ENCODE assay signal across 12 cellular contexts in the genomic region with DNA sequence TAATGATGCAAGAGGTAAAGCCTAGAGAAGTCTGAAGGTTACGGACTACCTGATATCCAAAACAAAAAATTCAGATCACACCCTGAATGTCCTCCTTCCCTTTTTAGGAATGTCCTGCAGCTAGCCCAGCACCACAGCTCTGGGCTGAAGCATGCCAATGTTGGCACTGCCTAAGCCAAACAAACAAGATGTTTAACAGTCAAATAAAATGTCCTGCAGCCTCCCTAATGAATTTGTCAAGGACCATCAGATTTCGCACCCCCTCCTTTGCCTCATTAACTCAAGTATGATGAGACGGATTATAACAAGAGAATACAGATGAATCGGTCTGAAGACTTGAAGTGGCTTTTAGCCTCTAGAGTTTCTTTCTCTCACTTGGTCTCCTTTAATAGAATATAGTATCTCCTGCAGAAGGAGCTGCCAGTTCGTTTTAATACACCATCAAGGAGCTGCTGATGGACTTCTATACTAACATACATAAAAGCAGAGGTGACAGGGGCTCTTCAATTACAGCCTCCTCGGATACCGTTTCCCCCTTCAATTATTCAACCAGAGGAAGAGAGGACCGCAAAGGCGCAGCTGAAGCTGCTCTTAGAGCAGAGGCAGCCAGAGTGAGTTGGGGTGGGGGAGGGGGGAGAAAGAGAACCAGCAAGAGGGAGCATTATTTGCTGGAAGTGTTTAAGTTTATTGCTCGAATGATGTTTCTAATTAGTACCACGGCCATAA. TPM values are rescaled to one million over a fixed set of nuclear protein-coding genes. Genes with fewer than 3 reads are reported as not detected.
A peak's percentile ranks its signal among the peaks of the same experiment; 100 is the strongest.
DNase-seq lines count a peak whose midpoint lies in the region; ATAC-seq and TF ChIP-seq lines count a peak whose summit lies in the region.
"Had no signal": no experiment of that assay in that cellular context is flagged by ENCODE, and none has a peak within 500 bp of the region (broad histone marks: within the 10 kb centered on the region; RNA-seq: fewer than 3 reads in every experiment).

No MANE protein-coding gene starts in this region.

- DNase-seq in GM20000 (ENCODE audit: low spot score) (peak; percentile 16), NCI-H2227 (lab: John Stamatoyannopoulos, UW; ENCODE audit: unreplicated experiment) (peak; percentile 20), fibroblast of lung (ENCODE audit: low read depth in 2 of 2) (peak; percentile 55 to 66), trophoblast cell (no peak), C1 segment of cervical spinal cord (lab: John Stamatoyannopoulos, UW) (no peak)
- no peak for DNase-seq in natural killer cell treated with Interleukin-12 subunit alpha and Interleukin-12 subunit beta and Interleukin-15 and Interleukin-18, amount 100 ng/mL, for 72 hours (ENCODE audit: low spot score)
- DNase-seq: activated CD8-positive, alpha-beta memory T cell treated with anti-CD3 and anti-CD28 coated beads for 24 hours; stimulated activated naive B cell treated with anti-CD40 and anti-IgM and Interleukin-4, amounts not matched to agents 10 μg/mL and 1 μg/mL and 100 μg/mL, for 72 hours had no signal

- no CpG with 5 or more reads among the region's 11 CpGs for WGBS in trophoblast cell (ENCODE audit: extremely low coverage, insufficient coverage, insufficient read length)

- no peak overlapping the region for H2BK5ac ChIP-seq in trophoblast cell (ENCODE audit: low read depth, low read length, poor library complexity)

- no peaks in the 10 kb centered on the region for H3K4me1 ChIP-seq in fibroblast of lung (ENCODE audit: control insufficient read depth, extremely low read depth, insufficient read depth, low read length)
- H3K4me1 ChIP-seq in trophoblast cell (ENCODE audit: control insufficient read depth in 1 of 2, insufficient read depth in 2 of 2, low read length in 2 of 2): peaks cover 8 to 16% of the 10 kb centered on the region in 2 experiments
- H3K4me1 ChIP-seq: parathyroid adenoma had no signal

- H2AFZ ChIP-seq in fibroblast of lung (ENCODE audit: low read length): no peak overlapping the region
- no peak overlapping the region for H2AFZ ChIP-seq in trophoblast cell (ENCODE audit: insufficient read depth, low read length, poor library complexity)
- H2AFZ ChIP-seq: parathyroid adenoma had no signal

- H2BK12ac ChIP-seq in trophoblast cell (ENCODE audit: low read length): no peak overlapping the region

- H3K9me3 ChIP-seq in fibroblast of lung (ENCODE audit: control insufficient read depth, insufficient read depth, low read depth, low read length): no peaks in the 10 kb centered on the region
- no peaks in the 10 kb centered on the region for H3K9me3 ChIP-seq in trophoblast cell (ENCODE audit: insufficient read depth, low read depth, low read length)

- H3K14ac ChIP-seq in trophoblast cell (ENCODE audit: low read length): no peak overlapping the region

- H3K4me1 Mint-ChIP-seq in natural killer cell treated with Interleukin-12 subunit alpha and Interleukin-12 subunit beta and Interleukin-15 and Interleukin-18, amount 100 ng/mL, for 72 hours (ENCODE audit: low read depth in 2 of 2): peaks cover 0 to 2% of the 10 kb centered on the region in 2 donors
- H3K4me1 Mint-ChIP-seq: stimulated activated naive B cell treated with anti-CD40 and anti-IgM and Interleukin-4, amounts not matched to agents 10 μg/mL and 1 μg/mL and 100 μg/mL, for 72 hours had no signal

- no peak overlapping the region for H3K27ac ChIP-seq in fibroblast of lung (ENCODE audit: insufficient read depth, low read length)
- no peak overlapping the region for H3K27ac ChIP-seq in trophoblast cell (ENCODE audit: low read depth, low read length)
- H3K27ac ChIP-seq: parathyroid adenoma had no signal

- H3K36me3 Mint-ChIP-seq in natural killer cell treated with Interleukin-12 subunit alpha and Interleukin-12 subunit beta and Interleukin-15 and Interleukin-18, amount 100 ng/mL, for 72 hours: peaks cover 8% of the 10 kb centered on the region

- no peaks in the 10 kb centered on the region for H3K27me3 Mint-ChIP-seq in natural killer cell treated with Interleukin-12 subunit alpha and Interleukin-12 subunit beta and Interleukin-15 and Interleukin-18, amount 100 ng/mL, for 72 hours
- H3K27me3 Mint-ChIP-seq: dendritic cell treated with granulocyte-macrophage colony-stimulating factor and Interleukin-4, amounts not matched to agents 40 ng/mL and 50 ng/mL, for 4 days; stimulated activated naive B cell treated with anti-CD40 and anti-IgM and Interleukin-4, amounts not matched to agents 10 μg/mL and 1 μg/mL and 100 μg/mL, for 72 hours had no signal

- no peak overlapping the region for H3K4me3 Mint-ChIP-seq in natural killer cell treated with Interleukin-12 subunit alpha and Interleukin-12 subunit beta and Interleukin-15 and Interleukin-18, amount 100 ng/mL, for 72 hours
- H3K4me3 Mint-ChIP-seq: dendritic cell treated with granulocyte-macrophage colony-stimulating factor and Interleukin-4, amounts not matched to agents 40 ng/mL and 50 ng/mL, for 4 days; stimulated activated naive B cell treated with anti-CD40 and anti-IgM and Interleukin-4, amounts not matched to agents 10 μg/mL and 1 μg/mL and 100 μg/mL, for 72 hours had no signal

- H3K4ac ChIP-seq in trophoblast cell (ENCODE audit: low read depth, low read length): no peak overlapping the region

- H3K79me2 ChIP-seq in fibroblast of lung (ENCODE audit: control insufficient read depth, insufficient read depth, low read length) (no peaks in the 10 kb centered on the region), trophoblast cell (ENCODE audit: control insufficient read depth, insufficient read depth, low read length, poor library complexity) (no peaks in the 10 kb centered on the region)
- H3K79me2 ChIP-seq: parathyroid adenoma had no signal

- TF ChIP-seq CTCF in GM20000 (IDR thresholded peaks at IDR 0.05; ENCODE audit: extremely low read depth, missing control alignments): no peak
- no peak for TF ChIP-seq CTCF in fibroblast of lung (conservative IDR thresholded peaks at IDR 0.05 in 1 of 2, IDR thresholded peaks at IDR 0.05 in 1 of 2; ENCODE audit: low read depth in 1 of 2, low read length in 2 of 2)

- no peaks in the 10 kb centered on the region for H3K9me3 Mint-ChIP-seq in natural killer cell treated with Interleukin-12 subunit alpha and Interleukin-12 subunit beta and Interleukin-15 and Interleukin-18, amount 100 ng/mL, for 72 hours

- H2AK5ac ChIP-seq in trophoblast cell (ENCODE audit: low read length): no peak overlapping the region

- no peak overlapping the region for H3K9ac ChIP-seq in fibroblast of lung (ENCODE audit: insufficient read depth, low read length)
- H3K9ac ChIP-seq in trophoblast cell (ENCODE audit: low read length): no peak overlapping the region
- H3K9ac ChIP-seq: parathyroid adenoma had no signal

- no peak overlapping the region for H4K12ac ChIP-seq in trophoblast cell (ENCODE audit: low read depth, low read length)

- no peak overlapping the region for H3K23ac ChIP-seq in trophoblast cell (ENCODE audit: low read length)

- H3K18ac ChIP-seq in trophoblast cell (ENCODE audit: low read length): no peak overlapping the region

- H3K27me3 ChIP-seq in fibroblast of lung (ENCODE audit: control insufficient read depth, insufficient read depth, low read length): no peaks in the 10 kb centered on the region
- H3K27me3 ChIP-seq in trophoblast cell (ENCODE audit: insufficient read depth, low read length): peaks cover 18% of the 10 kb centered on the region

- H3K27ac Mint-ChIP-seq in natural killer cell treated with Interleukin-12 subunit alpha and Interleukin-12 subunit beta and Interleukin-15 and Interleukin-18, amount 100 ng/mL, for 72 hours: no peak overlapping the region
- H3K27ac Mint-ChIP-seq: dendritic cell treated with granulocyte-macrophage colony-stimulating factor and Interleukin-4, amounts not matched to agents 40 ng/mL and 50 ng/mL, for 4 days; stimulated activated naive B cell treated with anti-CD40 and anti-IgM and Interleukin-4, amounts not matched to agents 10 μg/mL and 1 μg/mL and 100 μg/mL, for 72 hours had no signal

- no peaks in the 10 kb centered on the region for H3K79me1 ChIP-seq in trophoblast cell (ENCODE audit: low read length)

- H4K91ac ChIP-seq in trophoblast cell (ENCODE audit: low read depth, low read length): no peak overlapping the region

- no peak for ATAC-seq in HG03135 (IDR thresholded peaks at IDR 0.05; ENCODE audit: unreplicated experiment)
- no peak for ATAC-seq in natural killer cell treated with Interleukin-12 subunit alpha and Interleukin-12 subunit beta and Interleukin-15 and Interleukin-18, amount 100 ng/mL, for 72 hours
- no peak for ATAC-seq in GM19395 (IDR thresholded peaks at IDR 0.05; ENCODE audit: unreplicated experiment)
- ATAC-seq: stimulated activated naive B cell treated with anti-CD40 and anti-IgM and Interleukin-4, amounts not matched to agents 10 μg/mL and 1 μg/mL and 100 μg/mL, for 72 hours had no signal

- H3K36me3 ChIP-seq in fibroblast of lung (ENCODE audit: control insufficient read depth, insufficient read depth, low read length): no peaks in the 10 kb centered on the region
- no peaks in the 10 kb centered on the region for H3K36me3 ChIP-seq in trophoblast cell (ENCODE audit: control insufficient read depth in 1 of 2, insufficient read depth in 2 of 2, low read length in 2 of 2)

- H2BK120ac ChIP-seq in trophoblast cell (ENCODE audit: insufficient read depth, low read length, poor library complexity): no peak overlapping the region

- H4K8ac ChIP-seq in trophoblast cell (ENCODE audit: low read depth, low read length): no peak overlapping the region

- H3K4me2 ChIP-seq in fibroblast of lung (ENCODE audit: extremely low read depth, insufficient read depth, low read length): peak overlapping the region; percentile 7
- peak overlapping the region; percentile 89 for H3K4me2 ChIP-seq in trophoblast cell (ENCODE audit: low read length)

- H3K4me3 ChIP-seq in fibroblast of lung (replicated peaks in 1 of 4; ENCODE audit: control extremely low read depth in 1 of 4, insufficient read depth in 1 of 4, low read depth in 3 of 4, low read length in 4 of 4): peak overlapping the region in 3 of 4 experiments; percentile 26 to 60 (median 45)
- no peak overlapping the region for H3K4me3 ChIP-seq in trophoblast cell (ENCODE audit: low read depth, low read length)

- no peaks in the 10 kb centered on the region for H4K20me1 ChIP-seq in fibroblast of lung (ENCODE audit: control insufficient read depth, extremely low read depth, insufficient read depth, low read length)

RNA-seq across cellular contexts. Expression of a gene that starts 3.0 kb away (rescaled TPM):
- total RNA-seq in fibroblast of lung: under 0.01 TPM in 1 of 2 replicates, not detected in the other
- 0.02 and 0.06 TPM in 2 replicates for polyA plus RNA-seq in fibroblast of lung
- polyA plus RNA-seq in fibroblast of lung (2012): not detected in 2 replicates
- not detected in 2 replicates for polyA minus RNA-seq in fibroblast of lung (ENCODE audit: low replicate concordance)
- polyA plus RNA-seq in trophoblast cell (2013): 0.03 and 0.04 TPM in 2 replicates
- not detected for total RNA-seq in natural killer cell treated with Interleukin-12 subunit alpha and Interleukin-12 subunit beta and Interleukin-15 and Interleukin-18, amount 100 ng/mL, for 72 hours

Comparison
In these comparisons a context has a peak if more than half of its experiments do, and no peak if none do; other contexts are left out.
1. DNase-seq: peak in GM20000 (single experiment), NCI-H2227 (single experiment) and fibroblast of lung (2 of 2); none in trophoblast cell (0 of 2), natural killer cell treated with Interleukin-12 subunit alpha and Interleukin-12 subunit beta and Interleukin-15 and Interleukin-18, amount 100 ng/mL, for 72 hours (single experiment) and C1 segment of cervical spinal cord (0 of 14).